In the genomic region with DNA sequence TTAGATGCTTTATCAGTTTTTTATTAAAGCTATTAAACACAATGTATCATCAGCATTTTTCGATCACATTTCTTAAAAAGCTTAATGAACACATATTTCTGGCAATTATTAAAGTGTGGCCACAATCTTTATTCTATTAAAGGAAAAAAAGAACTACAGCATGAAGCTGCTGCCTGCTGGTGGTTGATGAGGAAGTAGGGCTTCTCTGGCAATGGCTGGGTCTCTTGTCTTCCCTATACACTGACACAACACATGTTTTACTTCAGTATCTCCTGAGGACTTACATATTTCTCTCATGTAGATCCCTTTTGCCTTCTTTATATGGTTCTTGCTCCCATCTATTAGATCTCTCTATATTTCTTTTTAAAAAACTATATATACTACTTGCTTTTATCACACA, we compare ENCODE assay signal across 15 cellular contexts.
DNase-seq lines count a peak whose midpoint lies in the region; ATAC-seq, FAIRE-seq and TF ChIP-seq lines count a peak whose summit lies in the region.
"Had no signal": no experiment of that assay in that cellular context is flagged by ENCODE, and none has a peak within 500 bp of the region (broad histone marks: within the 10 kb centered on the region; RNA-seq: fewer than 3 reads in every experiment).

No MANE protein-coding gene starts in this region.

- BruUV-seq in PC-3 (replicated peaks; lab: Mats Ljungman, UMichigan): no TSS peak

- intact Hi-C loops in kidney (cut with DNase I): loop anchor here (10.0 kb wide), 1 partner anchor 279 kb away; no protein-coding TSS in a partner anchor
- intact Hi-C loops in PC-3 (cut with micrococcal nuclease): no loop called here

- peaks cover 7% of the 10 kb centered on the region for H3K27me3 Mint-ChIP-seq in activated naive CD4-positive, alpha-beta T cell treated with anti-CD3 and anti-CD28 coated beads, Interleukin-2, amount 10 ng/mL, durations not matched to agents 7 days and 5 days

- peaks cover 4% of the 10 kb centered on the region for H3K9me3 Mint-ChIP-seq in activated naive CD4-positive, alpha-beta T cell treated with anti-CD3 and anti-CD28 coated beads, Interleukin-2, amount 10 ng/mL, durations not matched to agents 7 days and 5 days

- POLR2A ChIA-PET in PC-3 (lab: Charles Lee; ENCODE audit: unreplicated experiment): no interaction called here

- ATAC-seq in PC-3: no peak
- no peak for ATAC-seq in GM19351 (IDR thresholded peaks at IDR 0.05; ENCODE audit: unreplicated experiment)

- H3K4me3 ChIP-seq in skeletal muscle cell (ENCODE audit: low read depth, low read length) (no peak overlapping the region), kidney (ENCODE audit: low read length in 2 of 2) (no peak overlapping the region), PC-3 (ENCODE audit: low read length) (no peak overlapping the region)
- H3K4me3 ChIP-seq: BLaER1, K562, pancreas, vagina had no signal

- no peak overlapping the region for H2AFZ ChIP-seq in PC-3 (ENCODE audit: low read length)

- no peak overlapping the region for H3K4me2 ChIP-seq in PC-3 (ENCODE audit: low read length)
- H3K4me2 ChIP-seq: BLaER1 had no signal

- no peak overlapping the region for H3K27ac Mint-ChIP-seq in activated naive CD4-positive, alpha-beta T cell treated with anti-CD3 and anti-CD28 coated beads, Interleukin-2, amount 10 ng/mL, durations not matched to agents 7 days and 5 days
- H3K27ac Mint-ChIP-seq: stimulated activated effector memory CD8-positive, alpha-beta T cell treated with anti-CD3 and anti-CD28 coated beads, Interleukin-12 subunit alpha, Interleukin-12 subunit beta, amount 100 ng/mL, for 72 hours had no signal

- peaks cover 4% of the 10 kb centered on the region for H3K36me3 Mint-ChIP-seq in activated naive CD4-positive, alpha-beta T cell treated with anti-CD3 and anti-CD28 coated beads, Interleukin-2, amount 10 ng/mL, durations not matched to agents 7 days and 5 days
- H3K36me3 Mint-ChIP-seq: stimulated activated effector memory CD8-positive, alpha-beta T cell treated with anti-CD3 and anti-CD28 coated beads, Interleukin-12 subunit alpha, Interleukin-12 subunit beta, amount 100 ng/mL, for 72 hours had no signal

- CTCF ChIA-PET in activated naive CD4-positive, alpha-beta T cell treated with anti-CD3 and anti-CD28 coated beads, Interleukin-2, amount 10 ng/mL, durations not matched to agents 7 days and 5 days (lab: Charles Lee): interaction anchor here (0.9 to 6.9 kb wide), 29 partner anchors 12 to 303 kb away, joined by 3 to 136 read pairs (median 6); no protein-coding TSS in a partner anchor
- CTCF ChIA-PET in PC-3 (lab: Charles Lee): interaction anchor here (0.6 kb wide), 1 partner anchor 10 kb away, joined by 3 read pairs; no protein-coding TSS in a partner anchor

- no peaks in the 10 kb centered on the region for H3K4me1 ChIP-seq in kidney (ENCODE audit: control insufficient read depth in 1 of 2, insufficient read depth in 1 of 2, low read depth in 1 of 2, low read length in 2 of 2)
- no peaks in the 10 kb centered on the region for H3K4me1 ChIP-seq in PC-3 (ENCODE audit: insufficient read depth, low read length)
- H3K4me1 ChIP-seq: pancreas, vagina had no signal

- H3K27me3 ChIP-seq in PC-3 (ENCODE audit: low read length): no peaks in the 10 kb centered on the region
- H3K27me3 ChIP-seq: BLaER1, pancreas, vagina had no signal

- H3K4me3 Mint-ChIP-seq in activated naive CD4-positive, alpha-beta T cell treated with anti-CD3 and anti-CD28 coated beads, Interleukin-2, amount 10 ng/mL, durations not matched to agents 7 days and 5 days: no peak overlapping the region
- H3K4me3 Mint-ChIP-seq: stimulated activated effector memory CD8-positive, alpha-beta T cell treated with anti-CD3 and anti-CD28 coated beads, Interleukin-12 subunit alpha, Interleukin-12 subunit beta, amount 100 ng/mL, for 72 hours had no signal

- no peaks in the 10 kb centered on the region for H3K79me2 ChIP-seq in PC-3 (ENCODE audit: low read length)

- H3K9me3 ChIP-seq in kidney (ENCODE audit: control insufficient read depth in 1 of 2, low read length in 2 of 2) (no peaks in the 10 kb centered on the region), PC-3 (ENCODE audit: low read length) (no peaks in the 10 kb centered on the region)
- H3K9me3 ChIP-seq: BLaER1, pancreas, vagina had no signal

- no peak for TF ChIP-seq CTCF in kidney (IDR thresholded peaks at IDR 0.05; ENCODE audit: borderline replicate concordance, extremely low read depth, insufficient read depth)
- TF ChIP-seq CTCF in PC-3 (conservative IDR thresholded peaks at IDR 0.05; ENCODE audit: low read depth, low read length): no peak

- no peak overlapping the region for H3K27ac ChIP-seq in kidney (ENCODE audit: low read depth in 2 of 2, low read length in 2 of 2)
- H3K27ac ChIP-seq in PC-3 (ENCODE audit: low read length): no peak overlapping the region
- H3K27ac ChIP-seq: BLaER1, pancreas, RWPE1, vagina had no signal

- H4K20me1 ChIP-seq in PC-3 (ENCODE audit: low read length): no peaks in the 10 kb centered on the region
- H4K20me1 ChIP-seq: BLaER1 had no signal

- H3K9ac ChIP-seq in kidney (ENCODE audit: low read length in 2 of 2): no peak overlapping the region
- no peak overlapping the region for H3K9ac ChIP-seq in PC-3 (ENCODE audit: low read length)
- H3K9ac ChIP-seq: BLaER1 had no signal

- FAIRE-seq in kidney (lab: Jason Lieb, UNC): no peak

- no peaks in the 10 kb centered on the region for H3F3A ChIP-seq in PC-3 (ENCODE audit: low read length, unreplicated experiment)

- H3K36me3 ChIP-seq in kidney (ENCODE audit: control insufficient read depth in 1 of 2, insufficient read depth in 2 of 2, low read length in 2 of 2) (peaks cover 12 to 15% of the 10 kb centered on the region in 2 donors), PC-3 (ENCODE audit: low read depth, low read length) (no peaks in the 10 kb centered on the region)
- H3K36me3 ChIP-seq: BLaER1, pancreas, vagina had no signal

- DNase-seq in activated naive CD4-positive, alpha-beta T cell treated with anti-CD3 and anti-CD28 coated beads, Interleukin-2, amount 10 ng/mL, durations not matched to agents 7 days and 5 days: peak; percentile 41
- no peak for DNase-seq in activated naive CD4-positive, alpha-beta T cell treated with Interleukin-2 at 50 U/mL for 16 hours
- peak; percentile 45 for DNase-seq in NOMO-1 treated with DMSO at 0.1 percent for 48 hours (lab: John Stamatoyannopoulos, UW; ENCODE audit: unreplicated experiment)
- peak; percentile 77 for DNase-seq in fibroblast of gingiva (ENCODE audit: low read depth)
- DNase-seq in skeletal muscle cell (ENCODE audit: low read depth): peak; percentile 42
- no peak for DNase-seq in kidney
- no peak for DNase-seq in PC-3
- DNase-seq: activated T-cell treated with anti-CD3 and anti-CD28 coated beads, Interleukin-2, amount 50 U/mL, for 1 hour had no signal

- peaks cover 48% of the 10 kb centered on the region for H3K4me1 Mint-ChIP-seq in activated naive CD4-positive, alpha-beta T cell treated with anti-CD3 and anti-CD28 coated beads, Interleukin-2, amount 10 ng/mL, durations not matched to agents 7 days and 5 days

- no peaks in the 10 kb centered on the region for H3K9me2 ChIP-seq in PC-3 (replicated peaks; ENCODE audit: low read length)

Comparison
In these comparisons a context has a peak if more than half of its experiments do, and no peak if none do; other contexts are left out.
1. DNase-seq: peak in activated naive CD4-positive, alpha-beta T cell treated with anti-CD3 and anti-CD28 coated beads, Interleukin-2, amount 10 ng/mL, durations not matched to agents 7 days and 5 days (single experiment), NOMO-1 treated with DMSO at 0.1 percent for 48 hours (single experiment), fibroblast of gingiva (single experiment) and skeletal muscle cell (single experiment); none in activated naive CD4-positive, alpha-beta T cell treated with Interleukin-2 at 50 U/mL for 16 hours (single experiment), kidney (single experiment) and PC-3 (single experiment).